22 cellular contexts compared by ENCODE assay signal in the genomic region with DNA sequence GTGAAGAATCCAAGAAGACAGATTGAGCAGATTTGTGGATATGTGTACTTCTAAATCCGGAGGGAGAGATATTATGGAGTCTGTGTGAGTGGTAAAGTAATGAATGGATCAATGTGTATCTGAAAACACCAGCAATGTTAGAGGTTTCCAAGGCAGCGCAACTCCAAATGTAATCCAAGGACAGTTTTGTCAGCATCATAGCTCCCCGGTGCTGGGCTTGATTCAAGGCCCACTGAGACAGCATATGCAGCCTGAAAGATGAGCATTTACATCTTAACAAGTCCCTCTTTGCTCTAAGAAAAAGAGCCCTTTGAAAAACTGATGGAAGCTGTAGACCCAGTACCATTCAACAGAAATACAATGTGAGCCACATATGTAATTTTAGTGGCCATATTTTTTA.
"Had no signal": no experiment of that assay in that cellular context is flagged by ENCODE, and none has a peak within 500 bp of the region (broad histone marks: within the 10 kb centered on the region; RNA-seq: fewer than 3 reads in every experiment).

No MANE protein-coding gene starts in this region.

- ATAC-seq: effector memory CD8-positive, alpha-beta T cell; esophagus mucosa; gastrocnemius medialis; heart right ventricle; left cardiac atrium; left lung; left ventricle myocardium superior; lower lobe of right lung; mucosa of descending colon; naive thymus-derived CD8-positive, alpha-beta T cell had no signal

- DNase-seq: effector CD8-positive, alpha-beta T cell; effector memory CD8-positive, alpha-beta T cell; endodermal cell; erythroblast; esophagus squamous epithelium; foreskin melanocyte; gastrocnemius medialis; glutamatergic neuron; head of caudate nucleus; heart right ventricle; hippocampal formation; left cardiac atrium; left lung; left ventricle myocardium superior; lower lobe of right lung; mesenchymal stem cell; mucosa of descending colon; naive B cell; naive thymus-derived CD8-positive, alpha-beta T cell had no signal

- H3K36me3 Mint-ChIP-seq: mesothelial cell of epicardium; naive B cell; naive thymus-derived CD8-positive, alpha-beta T cell had no signal

- H3K4me3 Mint-ChIP-seq: dendritic cell treated with granulocyte-macrophage colony-stimulating factor and Interleukin-4, amounts not matched to agents 40 ng/mL and 50 ng/mL, for 4 days; effector memory CD8-positive, alpha-beta T cell; endodermal cell; mesothelial cell of epicardium; naive B cell; naive thymus-derived CD8-positive, alpha-beta T cell had no signal

- H3K9me3 Mint-ChIP-seq: dendritic cell treated with granulocyte-macrophage colony-stimulating factor and Interleukin-4, amounts not matched to agents 40 ng/mL and 50 ng/mL, for 4 days; effector memory CD8-positive, alpha-beta T cell; endodermal cell; mesothelial cell of epicardium; naive B cell; naive thymus-derived CD8-positive, alpha-beta T cell had no signal

- H3K27ac Mint-ChIP-seq: dendritic cell treated with granulocyte-macrophage colony-stimulating factor and Interleukin-4, amounts not matched to agents 40 ng/mL and 50 ng/mL, for 4 days; effector memory CD8-positive, alpha-beta T cell; endodermal cell; naive B cell; naive thymus-derived CD8-positive, alpha-beta T cell had no signal

- H3K4me1 Mint-ChIP-seq: endodermal cell, naive B cell had no signal
